ENCODE assay signal across 9 cellular contexts in the genomic region with DNA sequence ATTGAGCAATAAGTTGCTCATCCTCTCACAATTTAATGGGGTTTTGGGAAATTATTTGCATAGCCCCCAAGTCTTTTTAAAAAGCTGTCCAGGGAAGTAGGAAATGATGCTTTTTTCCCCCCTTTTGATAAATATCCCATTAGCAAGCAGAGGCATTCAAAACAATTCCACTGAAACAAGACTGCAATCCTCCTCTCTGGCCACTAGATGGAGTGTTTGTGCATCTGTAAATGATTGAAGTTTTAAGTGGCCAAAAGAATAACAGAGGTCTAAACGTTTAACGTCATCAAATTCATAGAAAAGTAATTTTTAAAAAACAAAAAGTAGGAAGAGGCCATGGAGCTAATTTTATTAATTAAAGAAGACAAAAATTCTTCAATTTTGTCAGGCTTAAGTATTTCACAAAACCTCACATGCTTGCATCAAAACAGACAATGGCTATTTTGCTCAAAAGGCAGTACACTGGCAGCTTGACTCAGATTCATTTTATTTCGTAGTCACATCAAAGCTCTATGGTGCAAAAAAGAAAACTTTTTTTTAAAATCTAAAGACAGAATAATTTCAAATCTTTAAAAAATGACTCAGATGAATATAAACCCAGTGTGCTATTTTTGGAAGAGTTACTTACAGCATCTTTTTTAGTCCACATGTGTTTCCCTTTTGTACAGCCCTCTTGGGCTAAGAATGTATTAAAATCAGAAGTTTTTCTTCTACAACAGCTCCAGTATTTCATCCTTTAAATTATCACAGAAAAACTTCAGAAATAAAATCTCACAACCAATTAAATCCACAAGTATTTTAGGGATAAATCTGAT. TPM values are rescaled to one million over a fixed set of nuclear protein-coding genes. Genes with fewer than 3 reads are reported as not detected.
DNase-seq lines count a peak whose midpoint lies in the region; TF ChIP-seq lines count a peak whose summit lies in the region.
"Had no signal": no experiment of that assay in that cellular context is flagged by ENCODE, and none has a peak within 500 bp of the region (broad histone marks: within the 10 kb centered on the region; RNA-seq: fewer than 3 reads in every experiment).

No MANE protein-coding gene starts in this region.

- H3K4me1 Mint-ChIP-seq in HFFc6 (ENCODE audit: low read depth) (peaks cover 20% of the 10 kb centered on the region), progenitor cell of endocrine pancreas (ENCODE audit: low read depth) (no peaks in the 10 kb centered on the region)

- peak overlapping the region; percentile 6; the same call in 1 of the 2 replicates for H3K4me3 Mint-ChIP-seq in HFFc6
- no peak overlapping the region for H3K4me3 Mint-ChIP-seq in progenitor cell of endocrine pancreas (ENCODE audit: low read depth)

- H3K4me3 ChIP-seq in AG10803 (ENCODE audit: low read length) = no peak overlapping the region
- H3K4me3 ChIP-seq: SJCRH30 had no signal

- no peaks in the 10 kb centered on the region; the same call in 1 of the 2 replicates for H3K27me3 Mint-ChIP-seq in HFFc6 (ENCODE audit: insufficient read depth)
- no peaks in the 10 kb centered on the region for H3K27me3 Mint-ChIP-seq in progenitor cell of endocrine pancreas

- H3K36me3 Mint-ChIP-seq in HFFc6 (ENCODE audit: low read depth) (peaks cover 13% of the 10 kb centered on the region), progenitor cell of endocrine pancreas (ENCODE audit: insufficient read depth) (peaks cover 28% of the 10 kb centered on the region)

- peak; percentile 97 for TF ChIP-seq CTCF in AG10803 (conservative IDR thresholded peaks at IDR 0.05; ENCODE audit: low read length)
- TF ChIP-seq CTCF in GM10266 (IDR thresholded peaks at IDR 0.05; ENCODE audit: control insufficient read depth, insufficient read depth, low read depth, missing control alignments) = peak; percentile 81
- TF ChIP-seq CTCF in HFFc6 (IDR thresholded peaks at IDR 0.05) = peak; percentile 93
- TF ChIP-seq CTCF in progenitor cell of endocrine pancreas (IDR thresholded peaks at IDR 0.05; ENCODE audit: unreplicated experiment) = peak; percentile 84

- H3K27ac Mint-ChIP-seq in HFFc6 (peak overlapping the region; percentile 65), progenitor cell of endocrine pancreas (peak overlapping the region; percentile 69)

- no peaks in the 10 kb centered on the region for H3K9me3 Mint-ChIP-seq in HFFc6
- H3K9me3 Mint-ChIP-seq in progenitor cell of endocrine pancreas (ENCODE audit: low read depth) = no peaks in the 10 kb centered on the region

- DNase-seq in AG10803 (ENCODE audit: low read depth) (peak; percentile 67), GM10266 (ENCODE audit: extremely low spot score) (peak; percentile 23), HFFc6 (peak; percentile 47), NAMALWA (ENCODE audit: low spot score) (peak; percentile 77), SW 1271 (lab: John Stamatoyannopoulos, UW) (peak; percentile 30 to 79), fibroblast of peridontal ligament (ENCODE audit: extremely low read depth) (peak; percentile 84), progenitor cell of endocrine pancreas (ENCODE audit: low spot score, unreplicated experiment) (no peak)
- no peak for DNase-seq in effector CD4-positive, alpha-beta T cell

RNA-seq across cellular contexts. Expression of gene CHORDC1, which starts 17.8 kb away (rescaled TPM):
- total RNA-seq in HFFc6 (2021; fragmentation: NEBNext Ultra II Directional; extraction: Animal tissue kit (Norgen Biotek cat#: 25700)) = 10 to 100 TPM; 45.3 to 65.4 (median 54.1) TPM
- total RNA-seq in progenitor cell of endocrine pancreas = 56.8 and 65.9 TPM in 2 replicates

Comparison
In these comparisons a context has a peak if more than half of its experiments do, and no peak if none do; other contexts are left out.
1. DNase-seq: peak in AG10803 (single experiment), GM10266 (single experiment), HFFc6 (single experiment), NAMALWA (single experiment), SW 1271 (2 of 2) and fibroblast of peridontal ligament (single experiment); none in progenitor cell of endocrine pancreas (single experiment) and effector CD4-positive, alpha-beta T cell (single experiment).
2. Peak in every context shown above with its lines, with median percentiles within 50 percentile points of each other: CTCF ChIP-seq.